29 cellular contexts compared by ENCODE assay signal in genomic region chr10:78850611-78851010, GRCh38.
"Had no signal": no experiment of that assay in that cellular context is flagged by ENCODE, and none has a peak within 500 bp of the region (broad histone marks: within the 10 kb centered on the region; RNA-seq: fewer than 3 reads in every experiment).

No MANE protein-coding gene starts in this region.

- H3K36me3 ChIP-seq: brain microvascular endothelial cell, cardiac muscle cell had no signal

- H3K36me3 Mint-ChIP-seq: activated naive CD8-positive, alpha-beta T cell; T-cell had no signal

- DNase-seq: activated CD4-positive, alpha-beta memory T cell treated with anti-CD3 and anti-CD28 coated beads, Interleukin-2, amount 10 ng/mL, durations not matched to agents 7 days and 5 days; activated CD4-positive, alpha-beta T cell treated with anti-CD3 and anti-CD28 coated beads for 36 hours; activated CD4-positive, alpha-beta T cell treated with anti-CD3 and anti-CD28 coated beads, Interleukin-2, amount 50 U/mL, for 1 hour; activated gamma-delta T cell; activated naive CD4-positive, alpha-beta T cell treated with anti-CD3 and anti-CD28 coated beads for 36 hours; activated T-cell treated with anti-CD3 and anti-CD28 coated beads for 4 hours; activated T-cell treated with anti-CD3 and anti-CD28 coated beads, Interleukin-2, amount 50 U/mL, for 48 hours; amygdala; brain microvascular endothelial cell; NCI-H1092; NCI-H1417; NCI-H2029 treated with DMSO at 0.1 percent for 48 hours; NCI-H345; NCI-H510A treated with DMSO at 0.1 percent for 48 hours; NCI-H69; NK-92 treated with Interleukin-12 subunit alpha and Interleukin-12 subunit beta, amount 100 ng/mL, for 24 hours; OCI-M1; RPMI8226; T-cell; T-helper 2 cell; T1000 had no signal

- H3K27ac ChIP-seq: brain microvascular endothelial cell, cardiac muscle cell, KMS-11, SK-N-MC, VCaP had no signal

- H3K4me1 Mint-ChIP-seq: activated CD4-positive, alpha-beta memory T cell treated with anti-CD3 and anti-CD28 coated beads, Interleukin-2, amount 10 ng/mL, durations not matched to agents 7 days and 5 days; activated CD4-positive, alpha-beta T cell treated with anti-CD3 and anti-CD28 coated beads for 36 hours; activated T-helper 17 cell treated with anti-CD3 and anti-CD28 coated beads, Interleukin-2, amount 50 U/mL, for 72 hours; T-cell had no signal

- H3K4me3 Mint-ChIP-seq: activated CD4-positive, alpha-beta memory T cell treated with anti-CD3 and anti-CD28 coated beads, Interleukin-2, amount 10 ng/mL, durations not matched to agents 7 days and 5 days; activated CD4-positive, alpha-beta T cell treated with anti-CD3 and anti-CD28 coated beads for 36 hours; activated naive CD4-positive, alpha-beta T cell treated with anti-CD3 and anti-CD28 coated beads for 36 hours; activated naive CD8-positive, alpha-beta T cell; activated T-helper 17 cell treated with anti-CD3 and anti-CD28 coated beads, Interleukin-2, amount 50 U/mL, for 72 hours; T-cell had no signal

- H3K27me3 ChIP-seq: brain microvascular endothelial cell, cardiac muscle cell had no signal

- ATAC-seq: activated CD4-positive, alpha-beta T cell treated with anti-CD3 and anti-CD28 coated beads for 36 hours; activated T-helper 17 cell treated with anti-CD3 and anti-CD28 coated beads, Interleukin-2, amount 50 U/mL, for 72 hours; Panc1; Right ventricle myocardium inferior; T-cell had no signal

- H3K9ac ChIP-seq: KMS-11 had no signal

- H3K4me2 ChIP-seq: KMS-11 had no signal

- H3K27me3 Mint-ChIP-seq: activated CD4-positive, alpha-beta memory T cell treated with anti-CD3 and anti-CD28 coated beads, Interleukin-2, amount 10 ng/mL, durations not matched to agents 7 days and 5 days; activated CD4-positive, alpha-beta T cell treated with anti-CD3 and anti-CD28 coated beads for 36 hours; activated naive CD8-positive, alpha-beta T cell; activated T-helper 17 cell treated with anti-CD3 and anti-CD28 coated beads, Interleukin-2, amount 50 U/mL, for 72 hours; T-cell had no signal

- H3K4me3 ChIP-seq: cardiac muscle cell, SK-N-MC had no signal

- H3K9me3 Mint-ChIP-seq: activated CD4-positive, alpha-beta memory T cell treated with anti-CD3 and anti-CD28 coated beads, Interleukin-2, amount 10 ng/mL, durations not matched to agents 7 days and 5 days; activated naive CD4-positive, alpha-beta T cell treated with anti-CD3 and anti-CD28 coated beads for 36 hours; activated T-helper 17 cell treated with anti-CD3 and anti-CD28 coated beads, Interleukin-2, amount 50 U/mL, for 72 hours; T-cell had no signal

- H3K27ac Mint-ChIP-seq: activated CD4-positive, alpha-beta memory T cell treated with anti-CD3 and anti-CD28 coated beads, Interleukin-2, amount 10 ng/mL, durations not matched to agents 7 days and 5 days; activated CD4-positive, alpha-beta T cell treated with anti-CD3 and anti-CD28 coated beads for 36 hours; activated naive CD4-positive, alpha-beta T cell treated with anti-CD3 and anti-CD28 coated beads for 36 hours; activated naive CD8-positive, alpha-beta T cell; activated T-helper 17 cell treated with anti-CD3 and anti-CD28 coated beads, Interleukin-2, amount 50 U/mL, for 72 hours; T-cell had no signal
